In the genomic region with DNA sequence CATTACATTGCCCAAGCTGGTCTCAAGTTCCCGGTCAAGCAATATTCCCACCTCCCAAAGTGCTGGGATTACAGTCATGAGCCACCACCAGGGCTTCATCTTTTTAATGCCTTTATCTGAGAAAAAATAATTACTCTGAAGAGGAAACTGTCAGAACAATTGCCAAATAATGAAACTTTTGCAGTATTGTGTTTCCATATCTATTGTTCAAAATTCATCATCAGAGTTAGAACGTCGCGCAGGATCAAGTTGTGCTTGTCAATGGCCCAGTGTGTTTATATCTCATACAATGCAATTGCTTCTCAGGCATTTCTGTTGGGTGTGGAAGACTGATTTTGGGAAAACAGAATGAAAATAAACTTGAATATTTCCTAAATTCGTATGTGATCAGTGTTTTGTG, we compare ENCODE assay signal across 13 cellular contexts.
DNase-seq lines count a peak whose midpoint lies in the region; ATAC-seq and TF ChIP-seq lines count a peak whose summit lies in the region.
"Had no signal": no experiment of that assay in that cellular context is flagged by ENCODE, and none has a peak within 500 bp of the region (broad histone marks: within the 10 kb centered on the region; RNA-seq: fewer than 3 reads in every experiment).

No MANE protein-coding gene starts in this region.

- 80 to 82% methylated on average over 5 of the region's 5 CpGs for WGBS in heart right ventricle, 2 donors

- H3K9me3 ChIP-seq in heart right ventricle (no peaks in the 10 kb centered on the region), SU-DHL-6 (ENCODE audit: insufficient read depth, low read length) (no peaks in the 10 kb centered on the region), tibial artery (no peaks in the 10 kb centered on the region), mucosa of descending colon (no peaks in the 10 kb centered on the region)
- H3K9me3 ChIP-seq: SJCRH30 had no signal

- TF ChIP-seq CTCF in heart right ventricle (IDR thresholded peaks at IDR 0.05) (no peak), SU-DHL-6 (IDR thresholded peaks at IDR 0.05; ENCODE audit: insufficient read depth, low read length, poor library complexity, severe bottlenecking) (no peak), foreskin keratinocyte (conservative IDR thresholded peaks at IDR 0.05) (no peak), tibial artery (IDR thresholded peaks at IDR 0.05) (no peak), mucosa of descending colon (IDR thresholded peaks at IDR 0.05) (no peak)

- no peaks in the 10 kb centered on the region for H3K9me2 ChIP-seq in SU-DHL-6 (replicated peaks; ENCODE audit: insufficient read depth, low read length)

- no peak overlapping the region for H2AFZ ChIP-seq in SU-DHL-6 (ENCODE audit: low read depth, low read length, severe bottlenecking)

- peaks cover 85% of the 10 kb centered on the region for H3K79me2 ChIP-seq in SU-DHL-6 (ENCODE audit: insufficient read depth, low read length)

- H3K36me3 ChIP-seq in heart right ventricle (no peaks in the 10 kb centered on the region), SU-DHL-6 (ENCODE audit: low read length) (no peaks in the 10 kb centered on the region), tibial artery (no peaks in the 10 kb centered on the region), mucosa of descending colon (ENCODE audit: low read depth) (no peaks in the 10 kb centered on the region)
- H3K36me3 ChIP-seq: SJCRH30 had no signal

- peaks cover 78% of the 10 kb centered on the region for H3F3A ChIP-seq in SU-DHL-6 (ENCODE audit: insufficient read depth)

- H3K4me1 ChIP-seq in heart right ventricle (peaks cover 13 to 73% (median 46%) of the 10 kb centered on the region in 9 donors), foreskin keratinocyte (peaks cover 57% of the 10 kb centered on the region), tibial artery (peaks cover 0 to 84% (median 52%) of the 10 kb centered on the region in 4 donors), mucosa of descending colon (ENCODE audit: low read depth) (peaks cover 53% of the 10 kb centered on the region)

- no peak for ATAC-seq in heart right ventricle
- ATAC-seq in left ventricle myocardium superior = no peak
- no peak for ATAC-seq in foreskin keratinocyte
- ATAC-seq in mucosa of descending colon = no peak
- ATAC-seq in GM21447 (IDR thresholded peaks at IDR 0.05; ENCODE audit: unreplicated experiment) = no peak
- no peak for ATAC-seq in GM21515 (IDR thresholded peaks at IDR 0.05; ENCODE audit: unreplicated experiment)

- no peak for DNase-seq in heart right ventricle
- DNase-seq in left ventricle myocardium superior = no peak
- no peak for DNase-seq in foreskin keratinocyte
- no peak for DNase-seq in tibial artery
- no peak for DNase-seq in mucosa of descending colon
- DNase-seq: KG1; NCI-H226; SJCRH30; stimulated activated CD4-positive, alpha-beta T cell treated with anti-CD3 and anti-CD28 coated beads, Interleukin-2, amount 100 ng/mL, for 24 hours had no signal

- H4K20me1 ChIP-seq in SU-DHL-6 (ENCODE audit: low read depth, low read length) = no peaks in the 10 kb centered on the region

- peak overlapping the region; percentile 38 for H3K9ac ChIP-seq in SU-DHL-6 (ENCODE audit: low read length)

- intact Hi-C loops in heart right ventricle (cut with DNase I) (loop anchor here in 1 of 10 donors (10.0 kb wide), 1 partner anchor 50 kb away; no protein-coding TSS in a partner anchor), left ventricle myocardium superior (cut with micrococcal nuclease) (no loop called here), tibial artery (cut with DNase I; ENCODE audit: low total_unique reads) (no loop called here), mucosa of descending colon (cut with DNase I, micrococcal nuclease) (no loop called here)

- peak overlapping the region; percentile 94 for H3K4me2 ChIP-seq in SU-DHL-6 (ENCODE audit: low read depth, low read length, poor library complexity, severe bottlenecking)

- H3K4me3 ChIP-seq in heart right ventricle (no peak overlapping the region), SU-DHL-6 (ENCODE audit: insufficient read depth, low read length, poor library complexity, severe bottlenecking) (no peak overlapping the region), tibial artery (no peak overlapping the region), mucosa of descending colon (no peak overlapping the region)
- H3K4me3 ChIP-seq: SJCRH30 had no signal

- H3K27me3 ChIP-seq in heart right ventricle (no peaks in the 10 kb centered on the region), SU-DHL-6 (ENCODE audit: low read length) (no peaks in the 10 kb centered on the region), foreskin keratinocyte (no peaks in the 10 kb centered on the region), tibial artery (no peaks in the 10 kb centered on the region)
- H3K27me3 ChIP-seq: SJCRH30 had no signal

- H3K27ac ChIP-seq in heart right ventricle = peak overlapping the region in 6 of 10 donors; percentile 89 to 98 (median 95)
- peak overlapping the region; percentile 96 for H3K27ac ChIP-seq in SU-DHL-6 (ENCODE audit: low read depth, low read length)
- H3K27ac ChIP-seq in foreskin keratinocyte = peak overlapping the region; percentile 26
- peak overlapping the region; percentile 88 to 96 for H3K27ac ChIP-seq in tibial artery
- H3K27ac ChIP-seq: C4-2B, SJCRH30 had no signal

Comparison
In these comparisons a context has a peak if more than half of its experiments do, and no peak if none do; other contexts are left out.
1. H3K27ac ChIP-seq: peak in every context shown above with its lines; median percentile 96 in SU-DHL-6; 95 in heart right ventricle; 92 in tibial artery; 26 in foreskin keratinocyte.